Comparison of ENCODE assay signal across 1 cellular context in the genomic region with DNA sequence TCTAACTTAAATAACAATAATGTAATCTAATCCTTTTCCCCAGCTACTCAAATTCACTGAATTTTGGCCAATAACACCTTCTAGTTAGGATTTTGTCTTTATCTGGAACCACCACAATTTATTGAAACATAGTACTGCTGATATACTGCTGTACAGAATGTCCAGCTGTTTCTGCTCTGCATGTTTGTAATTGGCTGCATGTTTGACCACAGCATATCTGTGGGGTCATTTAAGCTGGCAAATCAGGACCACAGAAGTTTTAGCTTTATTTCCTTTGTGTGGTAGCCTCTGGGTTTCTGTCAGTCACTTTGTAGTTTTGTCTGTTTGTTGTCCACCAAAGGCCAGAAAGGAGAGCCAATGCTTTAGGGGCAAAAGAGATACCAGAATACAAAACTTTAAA.
TF ChIP-seq lines count a peak whose summit lies in the region.

No MANE protein-coding gene starts in this region.

TF ChIP-seq in GM12878, 131 proteins besides CTCF, POLR2A, EP300 and RAD21:
- no peak for TF ChIP-seq ZNF622 (IDR thresholded peaks at IDR 0.05)
- TF ChIP-seq MAX (IDR thresholded peaks at IDR 0.05; ENCODE audit: low read depth, low read length): no peak
- no peak for TF ChIP-seq MTA2 (IDR thresholded peaks at IDR 0.05; ENCODE audit: low read depth)
- no peak for TF ChIP-seq PAX5 (IDR thresholded peaks at IDR 0.05; ENCODE audit: borderline replicate concordance, low read depth, low read length)
- TF ChIP-seq BCL11A (IDR thresholded peaks at IDR 0.05; ENCODE audit: low read depth, low read length): no peak
- no peak for TF ChIP-seq KDM1A (IDR thresholded peaks at IDR 0.05; ENCODE audit: borderline replicate concordance)
- no peak for TF ChIP-seq STAT3 (IDR thresholded peaks at IDR 0.05; ENCODE audit: low read depth, low read length)
- TF ChIP-seq, protein P1, sequence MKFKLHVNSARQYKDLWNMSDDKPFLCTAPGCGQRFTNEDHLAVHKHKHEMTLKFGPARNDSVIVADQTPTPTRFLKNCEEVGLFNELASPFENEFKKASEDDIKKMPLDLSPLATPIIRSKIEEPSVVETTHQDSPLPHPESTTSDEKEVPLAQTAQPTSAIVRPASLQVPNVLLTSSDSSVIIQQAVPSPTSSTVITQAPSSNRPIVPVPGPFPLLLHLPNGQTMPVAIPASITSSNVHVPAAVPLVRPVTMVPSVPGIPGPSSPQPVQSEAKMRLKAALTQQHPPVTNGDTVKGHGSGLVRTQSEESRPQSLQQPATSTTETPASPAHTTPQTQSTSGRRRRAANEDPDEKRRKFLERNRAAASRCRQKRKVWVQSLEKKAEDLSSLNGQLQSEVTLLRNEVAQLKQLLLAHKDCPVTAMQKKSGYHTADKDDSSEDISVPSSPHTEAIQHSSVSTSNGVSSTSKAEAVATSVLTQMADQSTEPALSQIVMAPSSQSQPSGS (IDR thresholded peaks at IDR 0.05; ENCODE audit: low read length): no peak
- no peak for TF ChIP-seq CHD2 (IDR thresholded peaks at IDR 0.05; ENCODE audit: borderline replicate concordance, low read depth, low read length)
- no peak for TF ChIP-seq PBX3 (IDR thresholded peaks at IDR 0.05; ENCODE audit: insufficient replicate concordance, low read depth, low read length)
- TF ChIP-seq IRF3 (IDR thresholded peaks at IDR 0.05): no peak
